ENCODE assay signal across 1 cellular context in genomic region chr5:112640495-112640894, GRCh38.
TF ChIP-seq lines count a peak whose summit lies in the region.

No MANE protein-coding gene starts in this region.

TF ChIP-seq in GM23338, 12 proteins besides CTCF, POLR2A, EP300 and RAD21 (continued from another document):
- TF ChIP-seq ETS1 (IDR thresholded peaks at IDR 0.05): no peak
- no peak for TF ChIP-seq POLR2AphosphoS5 (IDR thresholded peaks at IDR 0.05; ENCODE audit: low read depth)
- TF ChIP-seq ZNF114 (CRISPR knock-in tag; IDR thresholded peaks at IDR 0.05): no peak
- TF ChIP-seq, protein P1, sequence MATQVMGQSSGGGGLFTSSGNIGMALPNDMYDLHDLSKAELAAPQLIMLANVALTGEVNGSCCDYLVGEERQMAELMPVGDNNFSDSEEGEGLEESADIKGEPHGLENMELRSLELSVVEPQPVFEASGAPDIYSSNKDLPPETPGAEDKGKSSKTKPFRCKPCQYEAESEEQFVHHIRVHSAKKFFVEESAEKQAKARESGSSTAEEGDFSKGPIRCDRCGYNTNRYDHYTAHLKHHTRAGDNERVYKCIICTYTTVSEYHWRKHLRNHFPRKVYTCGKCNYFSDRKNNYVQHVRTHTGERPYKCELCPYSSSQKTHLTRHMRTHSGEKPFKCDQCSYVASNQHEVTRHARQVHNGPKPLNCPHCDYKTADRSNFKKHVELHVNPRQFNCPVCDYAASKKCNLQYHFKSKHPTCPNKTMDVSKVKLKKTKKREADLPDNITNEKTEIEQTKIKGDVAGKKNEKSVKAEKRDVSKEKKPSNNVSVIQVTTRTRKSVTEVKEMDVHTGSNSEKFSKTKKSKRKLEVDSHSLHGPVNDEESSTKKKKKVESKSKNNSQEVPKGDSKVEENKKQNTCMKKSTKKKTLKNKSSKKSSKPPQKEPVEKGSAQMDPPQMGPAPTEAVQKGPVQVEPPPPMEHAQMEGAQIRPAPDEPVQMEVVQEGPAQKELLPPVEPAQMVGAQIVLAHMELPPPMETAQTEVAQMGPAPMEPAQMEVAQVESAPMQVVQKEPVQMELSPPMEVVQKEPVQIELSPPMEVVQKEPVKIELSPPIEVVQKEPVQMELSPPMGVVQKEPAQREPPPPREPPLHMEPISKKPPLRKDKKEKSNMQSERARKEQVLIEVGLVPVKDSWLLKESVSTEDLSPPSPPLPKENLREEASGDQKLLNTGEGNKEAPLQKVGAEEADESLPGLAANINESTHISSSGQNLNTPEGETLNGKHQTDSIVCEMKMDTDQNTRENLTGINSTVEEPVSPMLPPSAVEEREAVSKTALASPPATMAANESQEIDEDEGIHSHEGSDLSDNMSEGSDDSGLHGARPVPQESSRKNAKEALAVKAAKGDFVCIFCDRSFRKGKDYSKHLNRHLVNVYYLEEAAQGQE (IDR thresholded peaks at IDR 0.05; ENCODE audit: unreplicated experiment): no peak
